ENCODE assay signal across 14 cellular contexts in genomic region chr9:8649157-8649556, GRCh38.
DNase-seq lines count a peak whose midpoint lies in the region; ATAC-seq and TF ChIP-seq lines count a peak whose summit lies in the region.
"Had no signal": no experiment of that assay in that cellular context is flagged by ENCODE, and none has a peak within 500 bp of the region (broad histone marks: within the 10 kb centered on the region; RNA-seq: fewer than 3 reads in every experiment).

No MANE protein-coding gene starts in this region.

- H3K4me1 ChIP-seq in upper lobe of right lung, result no peaks in the 10 kb centered on the region

- H3K4me3 ChIP-seq in astrocyte of the spinal cord (ENCODE audit: low read depth, low read length) (no peak overlapping the region), upper lobe of right lung (no peak overlapping the region)
- H3K4me3 ChIP-seq: left ventricle myocardium inferior, PC-9 had no signal

- no peaks in the 10 kb centered on the region for H3K27me3 ChIP-seq in upper lobe of right lung

- DNase-seq in SKM-1 treated with dmso at 0.1 percent for 144 hours (lab: John Stamatoyannopoulos, UW; ENCODE audit: unreplicated experiment) (peak; percentile 51), SKM-1 (lab: John Stamatoyannopoulos, UW; ENCODE audit: unreplicated experiment) (no peak), MV-4-11 (lab: John Stamatoyannopoulos, UW) (peak; percentile 99), astrocyte of the spinal cord (ENCODE audit: low read depth, low spot score) (peak; percentile 37), upper lobe of right lung (no peak), ACHN (no peak), NCI-H524 (lab: John Stamatoyannopoulos, UW) (no peak)
- DNase-seq: activated CD4-positive, alpha-beta T cell treated with anti-CD3 and anti-CD28 coated beads for 36 hours; CD8-positive, alpha-beta memory T cell; left ventricle myocardium inferior; NCI-H1092 treated with DMSO at 0.1 percent for 48 hours; PC-9 had no signal

- intact Hi-C loops in upper lobe of right lung (cut with DNase I), result no loop called here

- in situ Hi-C loops in astrocyte of the spinal cord (cut with HindIII; ENCODE audit: low sequenced_read_pairs) (no loop called here), ACHN (cut with HindIII; ENCODE audit: low pct_ligation_motif_present, low pct_unique_long_range_greater_than_20kb, low sequenced_read_pairs) (no loop called here)

- TF ChIP-seq CTCF in astrocyte of the spinal cord (IDR thresholded peaks at IDR 0.05; ENCODE audit: low read depth, low read length) (no peak), upper lobe of right lung (IDR thresholded peaks at IDR 0.05) (no peak)

- ATAC-seq in upper lobe of right lung, result peak; percentile 71
- no peak for ATAC-seq in HG03045 (IDR thresholded peaks at IDR 0.05; ENCODE audit: unreplicated experiment)
- ATAC-seq: activated CD4-positive, alpha-beta T cell treated with anti-CD3 and anti-CD28 coated beads for 36 hours had no signal

- no peaks in the 10 kb centered on the region for H3K36me3 ChIP-seq in upper lobe of right lung
- H3K36me3 ChIP-seq: left ventricle myocardium inferior had no signal

- H3K27ac ChIP-seq in upper lobe of right lung, result no peak overlapping the region
- H3K27ac ChIP-seq: 22Rv1, left ventricle myocardium inferior, PC-9 had no signal

- H3K9me3 ChIP-seq in upper lobe of right lung, result no peaks in the 10 kb centered on the region
- H3K9me3 ChIP-seq: left ventricle myocardium inferior had no signal

Comparison
In these comparisons a context has a peak if more than half of its experiments do, and no peak if none do; other contexts are left out.
1. DNase-seq: peak in SKM-1 treated with dmso at 0.1 percent for 144 hours (single experiment), MV-4-11 (single experiment) and astrocyte of the spinal cord (single experiment); none in SKM-1 (single experiment), upper lobe of right lung (single experiment), ACHN (single experiment) and NCI-H524 (0 of 2).